Comparison of ENCODE assay signal across 8 cellular contexts in genomic region chr1:121518726-121519041, GRCh38.
DNase-seq lines count a peak whose midpoint lies in the region; ATAC-seq and TF ChIP-seq lines count a peak whose summit lies in the region.

No MANE protein-coding gene starts in this region.

- peaks cover 63% of the 10 kb centered on the region for H3K4me1 ChIP-seq in CD4-positive, alpha-beta memory T cell (ENCODE audit: insufficient read depth, low read length)
- H3K4me1 ChIP-seq in NT2/D1 (ENCODE audit: insufficient read depth, insufficient read length), result no peaks in the 10 kb centered on the region

- H3K27ac Mint-ChIP-seq in CD4-positive, alpha-beta memory T cell, result peak overlapping the region; percentile 76 to 97 (median 94)
- H3K27ac Mint-ChIP-seq in effector memory CD8-positive, alpha-beta T cell, result peak overlapping the region; percentile 88 to 90

- peak overlapping the region; percentile 40 for H3K4me2 ChIP-seq in neural cell (ENCODE audit: low read length)

- POLR2A ChIA-PET in CD4-positive, alpha-beta memory T cell (lab: Charles Lee; ENCODE audit: partially characterized antibody), result interaction anchor here (0.7 to 2.6 kb wide), 16 partner anchors 9 to 334 kb away, joined by 3 to 41 read pairs (median 6); partner anchors contain the start of genes FAM72B and SRGAP2C

- H3K27me3 Mint-ChIP-seq in CD4-positive, alpha-beta memory T cell, result no peaks in the 10 kb centered on the region
- no peaks in the 10 kb centered on the region for H3K27me3 Mint-ChIP-seq in effector memory CD8-positive, alpha-beta T cell

- H3K9ac ChIP-seq in NT2/D1 (ENCODE audit: insufficient read length, low read depth), result peak overlapping the region; percentile 84
- peak overlapping the region; percentile 82 for H3K9ac ChIP-seq in neural cell (ENCODE audit: low read length)

- intact Hi-C loops in CD4-positive, alpha-beta memory T cell (cut with micrococcal nuclease), result loop anchor here (1.0 to 5.0 kb wide), 3 partner anchors 33 to 72 kb away; no protein-coding TSS in a partner anchor

- H3K36me3 Mint-ChIP-seq in CD4-positive, alpha-beta memory T cell, result peaks cover 9 to 10% of the 10 kb centered on the region in 2 donors
- H3K36me3 Mint-ChIP-seq in effector memory CD8-positive, alpha-beta T cell (ENCODE audit: insufficient read depth), result peaks cover 4% of the 10 kb centered on the region

- no peaks in the 10 kb centered on the region for H3K36me3 ChIP-seq in CD4-positive, alpha-beta memory T cell (ENCODE audit: insufficient read depth, low read length)
- H3K36me3 ChIP-seq in NT2/D1 (ENCODE audit: insufficient read depth, insufficient read length, low read length), result no peaks in the 10 kb centered on the region
- H3K36me3 ChIP-seq in neural cell (ENCODE audit: insufficient read depth, low read length), result no peaks in the 10 kb centered on the region

- H3K4me3 ChIP-seq in CD4-positive, alpha-beta memory T cell (ENCODE audit: low read length in 2 of 2), result peak overlapping the region; percentile 71 to 83
- H3K4me3 ChIP-seq in NT2/D1 (ENCODE audit: insufficient read length, low read depth) (peak overlapping the region; percentile 72), neural cell (ENCODE audit: low read length) (peak overlapping the region; percentile 82)

- H3K4me3 Mint-ChIP-seq in CD4-positive, alpha-beta memory T cell, result peak overlapping the region; percentile 75 to 98 (median 92)
- H3K4me3 Mint-ChIP-seq in effector memory CD8-positive, alpha-beta T cell, result peak overlapping the region; percentile 91 to 95

- no peak for ATAC-seq in effector memory CD8-positive, alpha-beta T cell (replicated peaks)

- no peaks in the 10 kb centered on the region for H3K27me3 ChIP-seq in CD4-positive, alpha-beta memory T cell (ENCODE audit: insufficient read depth, low read length)
- H3K27me3 ChIP-seq in NT2/D1 (ENCODE audit: insufficient read depth, insufficient read length), result no peaks in the 10 kb centered on the region
- no peaks in the 10 kb centered on the region for H3K27me3 ChIP-seq in neural cell (ENCODE audit: insufficient read depth, low read depth, low read length)

- H3K9me2 ChIP-seq in neural cell (ENCODE audit: insufficient read depth, low read length), result no peaks in the 10 kb centered on the region

- CTCF ChIA-PET in CD4-positive, alpha-beta memory T cell (lab: Charles Lee; ENCODE audit: partially characterized antibody), result interaction anchor here (0.7 to 2.9 kb wide), 10 partner anchors 9 to 74 kb away, joined by 3 to 16 read pairs (median 8); no protein-coding TSS in a partner anchor

- H3K9me3 ChIP-seq in CD4-positive, alpha-beta memory T cell (ENCODE audit: control insufficient read depth in 1 of 2, low read length in 2 of 2), result no peaks in the 10 kb centered on the region
- H3K9me3 ChIP-seq in NT2/D1 (ENCODE audit: insufficient read depth, low read length) (0 out of 2 replicates have a peak, but pooled peaks cover 3% of the 10 kb centered on the region), neural cell (ENCODE audit: low read length) (no peaks in the 10 kb centered on the region)

- H3F3A ChIP-seq in neural cell (ENCODE audit: insufficient read depth, low read length, poor library complexity, severe bottlenecking), result no peaks in the 10 kb centered on the region

- TF ChIP-seq RAD21 in neural cell (conservative IDR thresholded peaks at IDR 0.05), result no peak

- H3K27ac ChIP-seq in CD4-positive, alpha-beta memory T cell (ENCODE audit: low read depth, low read length), result peak overlapping the region; percentile 73
- H3K27ac ChIP-seq in neural cell (ENCODE audit: low read length), result peak overlapping the region; percentile 71

- no peak for TF ChIP-seq EP300 in neural cell (conservative IDR thresholded peaks at IDR 0.05; ENCODE audit: poor library complexity, severe bottlenecking)

- peaks cover 0 to 7% (median under 1%) of the 10 kb centered on the region in 8 donors for H3K9me3 Mint-ChIP-seq in CD4-positive, alpha-beta memory T cell
- H3K9me3 Mint-ChIP-seq in effector memory CD8-positive, alpha-beta T cell, result no peaks in the 10 kb centered on the region

- H4K20me1 ChIP-seq in neural cell (ENCODE audit: insufficient read depth), result no peaks in the 10 kb centered on the region

- DNase-seq in CD4-positive, alpha-beta memory T cell, result no peak
- no peak for DNase-seq in NT2/D1 (ENCODE audit: low read depth, low spot score)
- DNase-seq in effector memory CD8-positive, alpha-beta T cell, result no peak
- DNase-seq in GM19240 (ENCODE audit: insufficient read length, low spot score), result no peak
- DNase-seq in dedifferentiated amniotic fluid mesenchymal stem cell (ENCODE audit: extremely low spot score), result no peak
- DNase-seq in stimulated activated CD4-positive, alpha-beta T cell treated with anti-CD3 and anti-CD28 coated beads, Interleukin-4, amount 100 ng/mL, for 1 hour, result no peak
- DNase-seq in NCI-H146 (lab: John Stamatoyannopoulos, UW), result no peak

- no peak for TF ChIP-seq CTCF in neural cell (IDR thresholded peaks at IDR 0.05; ENCODE audit: poor library complexity, severe bottlenecking)

- H3K4me1 Mint-ChIP-seq in CD4-positive, alpha-beta memory T cell, result peaks cover 49 to 85% (median 70%) of the 10 kb centered on the region in 4 donors
- H3K4me1 Mint-ChIP-seq in effector memory CD8-positive, alpha-beta T cell (ENCODE audit: low read depth in 2 of 2), result peaks cover 44% of the 10 kb centered on the region in 2 donors

- no peaks in the 10 kb centered on the region for H3K79me2 ChIP-seq in neural cell (replicated peaks; ENCODE audit: insufficient read depth, low read length)

- peak overlapping the region; percentile 69 for H2AFZ ChIP-seq in neural cell (ENCODE audit: low read depth, low read length)

TF ChIP-seq in neural cell, 6 proteins besides CTCF, POLR2A, EP300 and RAD21:
- TF ChIP-seq POLR2AphosphoS5 (IDR thresholded peaks at IDR 0.05) (no peak), MXI1 (conservative IDR thresholded peaks at IDR 0.05; ENCODE audit: poor library complexity, severe bottlenecking) (no peak), REST (IDR thresholded peaks at IDR 0.05; ENCODE audit: borderline replicate concordance) (no peak), EZH2 (IDR thresholded peaks at IDR 0.05; ENCODE audit: borderline replicate concordance, insufficient read depth, low read length, poor library complexity, severe bottlenecking) (no peak), TAF1 (IDR thresholded peaks at IDR 0.05; ENCODE audit: low read depth) (no peak), SMC3 (conservative IDR thresholded peaks at IDR 0.05; ENCODE audit: poor library complexity) (no peak)
